In the genomic region with DNA sequence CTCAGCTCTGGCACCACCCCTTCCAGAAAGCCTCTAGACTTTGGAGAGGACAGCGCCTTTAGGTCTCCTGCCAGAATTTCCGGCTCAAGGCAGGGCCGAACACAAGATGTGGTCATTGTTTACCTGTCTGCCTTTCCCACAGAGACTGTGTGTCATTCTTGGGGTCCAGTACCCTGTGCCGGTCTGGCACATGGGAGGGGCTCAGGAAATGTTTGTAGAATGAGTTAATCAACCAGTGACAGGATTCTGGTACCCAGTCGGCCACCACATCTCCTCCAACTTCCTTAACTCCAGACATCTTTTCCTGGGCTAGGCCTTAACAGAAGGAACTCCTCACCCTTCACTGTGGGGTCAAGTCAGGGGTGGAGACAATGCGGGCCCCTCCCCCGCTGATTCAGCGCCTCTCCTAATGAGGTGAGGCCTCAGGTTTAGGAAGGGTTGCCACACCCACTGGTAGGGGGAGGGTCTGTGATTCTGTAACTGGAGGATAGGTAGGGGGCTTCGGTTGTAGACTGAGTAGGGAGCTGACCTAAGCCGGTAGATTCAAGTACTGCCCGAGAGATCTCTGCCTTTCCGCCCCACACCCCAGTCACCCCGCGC, we compare ENCODE assay signal across 8 cellular contexts. TPM values are rescaled to one million over a fixed set of nuclear protein-coding genes. Genes with fewer than 3 reads are reported as not detected.
A peak's percentile ranks its signal among the peaks of the same experiment; 100 is the strongest.
DNase-seq lines count a peak whose midpoint lies in the region; ATAC-seq and TF ChIP-seq lines count a peak whose summit lies in the region.

No MANE protein-coding gene starts in this region.

- peaks cover 4% of the 10 kb centered on the region; the same call in 1 of the 2 replicates for H3K27me3 ChIP-seq in SJCRH30
- no peaks in the 10 kb centered on the region for H3K27me3 ChIP-seq in mesendoderm (ENCODE audit: insufficient read depth, low read length, poor library complexity)
- no peaks in the 10 kb centered on the region for H3K27me3 ChIP-seq in testis

- ATAC-seq in HG02943 (IDR thresholded peaks at IDR 0.05; ENCODE audit: low read depth, unreplicated experiment): peak; percentile 9

- WGBS in mesendoderm (ENCODE audit: extremely low coverage, insufficient coverage, low lambda C conversion rate): no CpG with 5 or more reads among the region's 14 CpGs
- WGBS in testis, 2 donors: 23 to 28% methylated on average over 5 to 14 of the region's 14 CpGs

- no peak overlapping the region for H3K23ac ChIP-seq in mesendoderm (ENCODE audit: low read length)

- no peak overlapping the region for H2BK15ac ChIP-seq in mesendoderm (replicated peaks; ENCODE audit: low read depth)

- no peaks in the 10 kb centered on the region for H3K79me1 ChIP-seq in mesendoderm (ENCODE audit: low read length)

- TF ChIP-seq CTCF in testis (IDR thresholded peaks at IDR 0.05): no peak

- TF ChIP-seq POLR2A in testis (IDR thresholded peaks at IDR 0.05): no peak

- H3K36me3 ChIP-seq in SJCRH30: no peaks in the 10 kb centered on the region
- H3K36me3 ChIP-seq in mesendoderm (ENCODE audit: control insufficient read depth, insufficient read depth, low read length): no peaks in the 10 kb centered on the region
- no peaks in the 10 kb centered on the region for H3K36me3 ChIP-seq in testis (ENCODE audit: low read depth, missing control alignments)

- H2AK5ac ChIP-seq in mesendoderm (ENCODE audit: low read length): peak overlapping the region; percentile 0

- H3K27me3 Mint-ChIP-seq in dendritic cell treated with granulocyte-macrophage colony-stimulating factor and Interleukin-4, amounts not matched to agents 40 ng/mL and 50 ng/mL, for 4 days: peaks cover 44% of the 10 kb centered on the region

- peak overlapping the region; percentile 59 for H2BK5ac ChIP-seq in mesendoderm (ENCODE audit: low read length)

- H3K4me3 Mint-ChIP-seq in dendritic cell treated with granulocyte-macrophage colony-stimulating factor and Interleukin-4, amounts not matched to agents 40 ng/mL and 50 ng/mL, for 4 days: peak overlapping the region; percentile 72

- H3K27ac Mint-ChIP-seq in dendritic cell treated with granulocyte-macrophage colony-stimulating factor and Interleukin-4, amounts not matched to agents 40 ng/mL and 50 ng/mL, for 4 days: peak overlapping the region; percentile 73

- peak; percentile 28 for DNase-seq in NCI-H1694 (lab: John Stamatoyannopoulos, UW)
- no peak for DNase-seq in NCI-H1694 treated with DMSO at 0.1 percent for 48 hours (lab: John Stamatoyannopoulos, UW)
- peak in 1 of 2 experiments; percentile 11 for DNase-seq in SJCRH30
- peak; percentile 97 for DNase-seq in mesendoderm
- DNase-seq in testis: peak; percentile 45
- no peak for DNase-seq in NCI-H446 treated with DMSO at 0.1 percent for 48 hours (lab: John Stamatoyannopoulos, UW)

- peak overlapping the region; percentile 97 for H3K56ac ChIP-seq in mesendoderm (ENCODE audit: low read length)

- H3K4me3 ChIP-seq in SJCRH30: peak overlapping the region; percentile 72
- peak overlapping the region; percentile 13 for H3K4me3 ChIP-seq in mesendoderm (ENCODE audit: low read length)
- H3K4me3 ChIP-seq in testis: peak overlapping the region; percentile 71 to 89

- no peaks in the 10 kb centered on the region for H3K9me3 ChIP-seq in SJCRH30 (replicated peaks)
- no peaks in the 10 kb centered on the region for H3K9me3 ChIP-seq in testis

- H2BK120ac ChIP-seq in mesendoderm (ENCODE audit: low read depth, low read length): peak overlapping the region; percentile 31

- H4K8ac ChIP-seq in mesendoderm (ENCODE audit: low read depth, low read length): no peak overlapping the region

- no peak overlapping the region for H4K5ac ChIP-seq in mesendoderm (ENCODE audit: low read length)

- intact Hi-C loops in dendritic cell treated with granulocyte-macrophage colony-stimulating factor and Interleukin-4, amounts not matched to agents 40 ng/mL and 50 ng/mL, for 4 days (cut with micrococcal nuclease): no loop called here
- intact Hi-C loops in testis (cut with DNase I; ENCODE audit: low total_unique reads): no loop called here

- no peaks in the 10 kb centered on the region for H3K9me3 Mint-ChIP-seq in dendritic cell treated with granulocyte-macrophage colony-stimulating factor and Interleukin-4, amounts not matched to agents 40 ng/mL and 50 ng/mL, for 4 days

- peak overlapping the region; percentile 77 for H3K18ac ChIP-seq in mesendoderm (ENCODE audit: low read length)

- H3K4me1 ChIP-seq in SJCRH30 (no peaks in the 10 kb centered on the region), mesendoderm (ENCODE audit: control insufficient read depth, low read depth, low read length) (peaks cover 27% of the 10 kb centered on the region), testis (peaks cover 5% of the 10 kb centered on the region)

- H3K27ac ChIP-seq in SJCRH30 (peak overlapping the region; percentile 75), mesendoderm (ENCODE audit: low read depth, low read length) (peak overlapping the region; percentile 98), testis (peak overlapping the region; percentile 94)

- H3K4me1 Mint-ChIP-seq in dendritic cell treated with granulocyte-macrophage colony-stimulating factor and Interleukin-4, amounts not matched to agents 40 ng/mL and 50 ng/mL, for 4 days (ENCODE audit: low read depth): peaks cover 24% of the 10 kb centered on the region

- H3K79me2 ChIP-seq in mesendoderm (ENCODE audit: control insufficient read depth, insufficient read depth, low read length): no peaks in the 10 kb centered on the region

- H3K4me2 ChIP-seq in mesendoderm (ENCODE audit: low read length): peak overlapping the region; percentile 18

- no peaks in the 10 kb centered on the region for H3K36me3 Mint-ChIP-seq in dendritic cell treated with granulocyte-macrophage colony-stimulating factor and Interleukin-4, amounts not matched to agents 40 ng/mL and 50 ng/mL, for 4 days (ENCODE audit: low read depth)

- H3K9ac ChIP-seq in mesendoderm (ENCODE audit: low read length): peak overlapping the region; percentile 65

- peak overlapping the region; percentile 49 for H3K4ac ChIP-seq in mesendoderm (ENCODE audit: low read depth, low read length)

RNA-seq across cellular contexts. Expression of a gene that starts 29.3 kb away (rescaled TPM):
- 0.08 and 0.20 TPM in 2 replicates for total RNA-seq in SJCRH30 (2014; rRNA removed; shearing (Covaris generic))
- 11.8 TPM for polyA plus RNA-seq in mesendoderm (2013, experiment 1 of 2)
- 12.2 TPM for polyA plus RNA-seq in mesendoderm (2013, experiment 2 of 2)
- total RNA-seq in testis: 10 to 100 TPM in 1 of 2 donors, 1 to 10 TPM in 1; 9.6 to 10.6 TPM
- polyA plus RNA-seq in testis (ENCODE audit: insufficient read depth, low read depth, low replicate concordance): 5.6 TPM

Comparison
In these comparisons a context has a peak if more than half of its experiments do, and no peak if none do; other contexts are left out.
1. DNase-seq: peak in NCI-H1694 (single experiment), mesendoderm (single experiment) and testis (single experiment); none in NCI-H1694 treated with DMSO at 0.1 percent for 48 hours (single experiment) and NCI-H446 treated with DMSO at 0.1 percent for 48 hours (single experiment).
2. H3K4me3 ChIP-seq: peak in every context shown above with its lines; median percentile 80 in testis; 72 in SJCRH30; 13 in mesendoderm.
3. Peak in every context shown above with its lines, with median percentiles within 50 percentile points of each other: H3K27ac ChIP-seq.